Comparison of ENCODE assay signal across 30 cellular contexts in the genomic region with DNA sequence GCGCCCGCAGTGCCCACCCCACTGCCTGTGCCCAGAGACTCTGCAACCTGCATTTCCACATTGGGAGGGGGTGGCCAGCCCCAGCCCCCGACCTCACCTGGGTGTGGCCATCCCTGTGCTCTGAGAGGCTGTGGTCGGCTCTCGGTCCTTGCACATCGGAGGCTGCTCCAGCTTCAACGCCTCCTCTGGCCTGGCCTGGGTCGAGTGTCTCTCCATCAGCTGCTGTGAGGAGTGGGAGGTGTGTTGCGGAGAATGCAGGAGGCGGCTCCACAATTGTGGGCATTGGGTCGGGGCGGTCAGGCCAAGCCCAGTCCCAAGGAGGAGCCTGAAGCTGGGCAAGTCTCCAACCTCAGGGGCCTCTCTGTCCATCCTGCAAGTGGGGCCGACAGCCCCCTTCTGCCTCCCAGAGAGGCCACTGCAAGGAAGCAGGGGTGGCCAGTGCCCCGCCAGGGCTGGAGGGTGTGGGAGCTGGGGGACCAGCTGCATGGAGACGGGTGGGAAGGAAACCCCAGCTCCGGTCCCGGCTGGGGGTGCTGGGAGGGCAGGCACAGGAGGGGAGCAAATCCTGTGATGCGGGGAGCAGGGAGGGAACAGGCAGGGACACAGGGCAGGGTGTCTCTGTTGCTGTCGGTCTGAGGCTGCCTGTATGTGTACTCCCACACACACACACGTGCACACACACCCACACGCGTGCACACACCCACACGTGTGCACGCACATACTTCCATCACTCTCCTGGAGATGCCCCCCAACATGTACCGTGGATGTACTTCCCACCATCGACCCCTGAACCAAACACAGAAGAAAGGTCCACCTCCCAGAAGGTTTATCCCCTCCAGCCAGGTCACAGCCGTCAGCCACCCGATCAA. TPM values are rescaled to one million over a fixed set of nuclear protein-coding genes. Genes with fewer than 3 reads are reported as not detected.
"Had no signal": no experiment of that assay in that cellular context is flagged by ENCODE, and none has a peak within 500 bp of the region (broad histone marks: within the 10 kb centered on the region; RNA-seq: fewer than 3 reads in every experiment).

No MANE protein-coding gene starts in this region.

- H3K79me2 ChIP-seq: hepatocyte had no signal

- DNase-seq: dorsolateral prefrontal cortex; effector CD4-positive, alpha-beta T cell; foreskin fibroblast; gastrocnemius medialis; head of caudate nucleus; kidney; mesendoderm; midbrain; naive thymus-derived CD4-positive, alpha-beta T cell; occipital lobe; ovary; posterior cingulate gyrus; psoas muscle; right cardiac atrium; sigmoid colon; stimulated activated CD4-positive, alpha-beta T cell treated with anti-CD3 and anti-CD28 coated beads, Interleukin-2, amount 100 ng/mL, for 24 hours; stimulated activated CD4-positive, alpha-beta T cell treated with anti-CD3 and anti-CD28 coated beads, Interleukin-4, amount 100 ng/mL, for 24 hours; stimulated activated naive CD4-positive, alpha-beta T cell; uterus had no signal

- FAIRE-seq: colon, kidney had no signal

- H3K9me3 ChIP-seq: gastrocnemius medialis, left lung, ovary, psoas muscle, sigmoid colon, thoracic aorta, tibial nerve, upper lobe of left lung, uterus had no signal

- ATAC-seq: gastrocnemius medialis; left lung; naive thymus-derived CD4-positive, alpha-beta T cell; psoas muscle had no signal

- H3K9me3 Mint-ChIP-seq: naive thymus-derived CD4-positive, alpha-beta T cell had no signal

- H3K27ac ChIP-seq: dorsolateral prefrontal cortex, gastrocnemius medialis, hepatocyte, left lung, ovary, psoas muscle, sigmoid colon, thoracic aorta, tibial nerve, upper lobe of left lung, uterus had no signal

- H3K4me3 Mint-ChIP-seq: naive thymus-derived CD4-positive, alpha-beta T cell; nephron had no signal

- H3K36me3 ChIP-seq: gastrocnemius medialis, left lung, ovary, sigmoid colon, thoracic aorta, tibial nerve, upper lobe of left lung, uterus had no signal

- H3K4me2 ChIP-seq: hepatocyte had no signal

- H3K36me3 Mint-ChIP-seq: naive thymus-derived CD4-positive, alpha-beta T cell had no signal

- H3K4me1 ChIP-seq: gastrocnemius medialis, left lung, psoas muscle, sigmoid colon, tibial nerve, upper lobe of left lung, uterus had no signal

- H3K27me3 ChIP-seq: dorsolateral prefrontal cortex, ovary, upper lobe of left lung, uterus had no signal

- H2AFZ ChIP-seq: hepatocyte had no signal

- H3K27ac Mint-ChIP-seq: naive thymus-derived CD4-positive, alpha-beta T cell; nephron had no signal

- H3K4me3 ChIP-seq: dorsolateral prefrontal cortex, gastrocnemius medialis, hepatocyte, left lung, ovary, psoas muscle, sigmoid colon, thoracic aorta, tibial nerve, upper lobe of left lung, uterus had no signal

- H3K4me1 Mint-ChIP-seq: naive thymus-derived CD4-positive, alpha-beta T cell had no signal

RNA-seq across cellular contexts. Expression of a gene that starts 28.9 kb away (rescaled TPM):
- total RNA-seq: gastrocnemius medialis, glomerular endothelial cell, lung microvascular endothelial cell, psoas muscle, renal cortical epithelial cell, right cardiac atrium, sigmoid colon, thoracic aorta had no signal
- polyA plus RNA-seq: esophagus; naive thymus-derived CD4-positive, alpha-beta T cell; psoas muscle; right cardiac atrium had no signal
